ENCODE assay signal across 20 cellular contexts in genomic region chr20:37537505-37537904, GRCh38. TPM values are rescaled to one million over a fixed set of nuclear protein-coding genes. Genes with fewer than 3 reads are reported as not detected.
DNase-seq lines count a peak whose midpoint lies in the region; ATAC-seq and TF ChIP-seq lines count a peak whose summit lies in the region.
"Had no signal": no experiment of that assay in that cellular context is flagged by ENCODE, and none has a peak within 500 bp of the region (broad histone marks: within the 10 kb centered on the region; RNA-seq: fewer than 3 reads in every experiment).

No MANE protein-coding gene starts in this region.

- CTCF ChIA-PET in T-cell (lab: Charles Lee) = interaction anchor here in 1 of 2 donors (0.5 to 0.6 kb wide), 2 partner anchors 12 to 214 kb away, joined by 3 to 5 read pairs; no protein-coding TSS in a partner anchor

- H3K9me3 ChIP-seq in right atrium auricular region = no peaks in the 10 kb centered on the region
- H3K9me3 ChIP-seq: BLaER1 had no signal

- no peak overlapping the region for H3K27ac Mint-ChIP-seq in T-cell
- H3K27ac Mint-ChIP-seq: CD4-positive, alpha-beta memory T cell; IgD-negative memory B cell had no signal

- H3K27me3 ChIP-seq in right atrium auricular region = no peaks in the 10 kb centered on the region
- H3K27me3 ChIP-seq: BLaER1 had no signal

- no peak for TF ChIP-seq CTCF in right atrium auricular region (IDR thresholded peaks at IDR 0.05)

- DNase-seq in activated effector memory CD4-positive, alpha-beta T cell treated with anti-CD3 and anti-CD28 coated beads, Interleukin-2, amount 50 U/mL, for 16 hours = peak; percentile 25
- DNase-seq in activated effector memory CD4-positive, alpha-beta T cell treated with Interleukin-2 at 50 U/mL for 16 hours = no peak
- DNase-seq in islet precursor cell (peak; percentile 20), posterior vena cava (ENCODE audit: low spot score) (peak; percentile 28), T-cell (no peak), NCI-H2196 (lab: John Stamatoyannopoulos, UW; ENCODE audit: unreplicated experiment) (no peak), right atrium auricular region (ENCODE audit: low spot score) (no peak)
- DNase-seq: CD4-positive, alpha-beta memory T cell; DMS153; DMS79; GDM1; GOT3; H7 had no signal

- POLR2A ChIA-PET in T-cell (lab: Charles Lee) = no interaction called here

- no peak overlapping the region for H3K4me3 ChIP-seq in right atrium auricular region
- H3K4me3 ChIP-seq: BLaER1 had no signal

- H3K27ac ChIP-seq in right atrium auricular region = no peak overlapping the region
- H3K27ac ChIP-seq: 22Rv1, BLaER1 had no signal

- H3K36me3 ChIP-seq in right atrium auricular region = no peaks in the 10 kb centered on the region
- H3K36me3 ChIP-seq: BLaER1 had no signal

- H3K4me3 Mint-ChIP-seq in T-cell = no peak overlapping the region
- H3K4me3 Mint-ChIP-seq: CD14-positive monocyte; CD4-positive, alpha-beta memory T cell had no signal

- peaks cover 0 to 3% (median 2%) of the 10 kb centered on the region in 3 donors for H3K4me1 Mint-ChIP-seq in T-cell

- H3K27me3 Mint-ChIP-seq in T-cell = peaks cover 4 to 10% of the 10 kb centered on the region in 2 donors
- H3K27me3 Mint-ChIP-seq: IgD-negative memory B cell had no signal

- peaks cover 0 to 7% of the 10 kb centered on the region in 2 donors for H3K4me1 ChIP-seq in right atrium auricular region

- intact Hi-C loops in posterior vena cava (cut with DNase I) = no loop called here

- no peak for ATAC-seq in T-cell (replicated peaks in 1 of 4)

- no peaks in the 10 kb centered on the region for H3K36me3 Mint-ChIP-seq in T-cell
- H3K36me3 Mint-ChIP-seq: CD14-positive monocyte; CD4-positive, alpha-beta memory T cell; IgD-negative memory B cell had no signal

- H3K9me3 Mint-ChIP-seq in T-cell = no peaks in the 10 kb centered on the region
- H3K9me3 Mint-ChIP-seq: CD4-positive, alpha-beta memory T cell; IgD-negative memory B cell had no signal

RNA-seq across cellular contexts. Expression of gene BLCAP, which starts 9.8 kb away (rescaled TPM):
- total RNA-seq in posterior vena cava (10 to 100 TPM; 48.1 to 55.4 TPM), T-cell (10 to 100 TPM; 62.5 to 82.6 (median 80.6) TPM), right atrium auricular region (10 to 100 TPM; 66.6 to 78.7 TPM)

RNA-seq across cellular contexts. Expression of gene NNAT, which starts 16.5 kb away (rescaled TPM):
- total RNA-seq in posterior vena cava = under 1 TPM; 0.52 to 0.65 TPM
- total RNA-seq in T-cell = under 1 TPM in 1 of 5 donors, not detected in 4; 0.20 TPM
- total RNA-seq in right atrium auricular region = 1 to 10 TPM in 1 of 2 donors, under 1 TPM in 1; 0.78 to 2.6 TPM
- total RNA-seq: A673; CD4-positive, alpha-beta memory T cell; Daoy; HepG2 had no signal

Comparison
In these comparisons a context has a peak if more than half of its experiments do, and no peak if none do; other contexts are left out.
1. DNase-seq: peak in activated effector memory CD4-positive, alpha-beta T cell treated with anti-CD3 and anti-CD28 coated beads, Interleukin-2, amount 50 U/mL, for 16 hours (single experiment), islet precursor cell (single experiment) and posterior vena cava (single experiment); none in activated effector memory CD4-positive, alpha-beta T cell treated with Interleukin-2 at 50 U/mL for 16 hours (single experiment), T-cell (0 of 34), NCI-H2196 (single experiment) and right atrium auricular region (single experiment).